In genomic region chr14:30874999-30875787, GRCh38 we compare ENCODE assay signal across 8 cellular contexts. TPM values are rescaled to one million over a fixed set of nuclear protein-coding genes. Genes with fewer than 3 reads are reported as not detected.
A peak's percentile ranks its signal among the peaks of the same experiment; 100 is the strongest.
DNase-seq lines count a peak whose midpoint lies in the region; ATAC-seq, FAIRE-seq and TF ChIP-seq lines count a peak whose summit lies in the region.

No MANE protein-coding gene starts in this region.

- H3K27me3 ChIP-seq in KMS-11 (ENCODE audit: insufficient read depth, low read depth) (no peaks in the 10 kb centered on the region), astrocyte (ENCODE audit: insufficient read depth, low read length) (peaks cover 33% of the 10 kb centered on the region), keratinocyte (ENCODE audit: control insufficient read depth, extremely low read depth, insufficient read depth, low read length) (peaks cover 38% of the 10 kb centered on the region)

- peaks cover 41% of the 10 kb centered on the region for H3K27me3 Mint-ChIP-seq in astrocyte (ENCODE audit: low read depth, unreplicated experiment)

- H4K20me1 ChIP-seq in KMS-11 (ENCODE audit: insufficient read depth) (no peaks in the 10 kb centered on the region), astrocyte (ENCODE audit: insufficient read depth, low read length) (no peaks in the 10 kb centered on the region), keratinocyte (ENCODE audit: control insufficient read depth, extremely low read depth, insufficient read depth, low read length) (no peaks in the 10 kb centered on the region)

- H2AFZ ChIP-seq in KMS-11 (ENCODE audit: low read depth) (peak overlapping the region; percentile 81), astrocyte (ENCODE audit: low read depth, low read length) (peak overlapping the region; percentile 73), keratinocyte (ENCODE audit: control insufficient read depth, low read length) (no peak overlapping the region)

- H3K4me1 ChIP-seq in KMS-11 (ENCODE audit: low read depth, poor library complexity, severe bottlenecking), result no peaks in the 10 kb centered on the region
- peaks cover 19% of the 10 kb centered on the region for H3K4me1 ChIP-seq in astrocyte (ENCODE audit: insufficient read depth, low read length)
- no peaks in the 10 kb centered on the region for H3K4me1 ChIP-seq in keratinocyte (ENCODE audit: control insufficient read depth, extremely low read depth, insufficient read depth, low read length)

- H3K9me3 Mint-ChIP-seq in astrocyte (ENCODE audit: unreplicated experiment), result peaks cover 2% of the 10 kb centered on the region

- no peaks in the 10 kb centered on the region for H3K4me1 Mint-ChIP-seq in astrocyte (ENCODE audit: low read depth, unreplicated experiment)

- H3K4me3 ChIP-seq in KMS-11 (IDR thresholded peaks at IDR 0.05; ENCODE audit: insufficient read depth, low read depth, low read length) (no peak overlapping the region), astrocyte (ENCODE audit: insufficient read depth, low read depth, low read length) (peak overlapping the region; percentile 52), keratinocyte (ENCODE audit: control insufficient read depth in 2 of 3, extremely low read depth in 1 of 3, insufficient read depth in 2 of 3, low read depth in 1 of 3, low read length in 3 of 3) (peak overlapping the region in 2 of 3 experiments; percentile 16 to 65)

- H3K36me3 ChIP-seq in KMS-11 (ENCODE audit: insufficient read depth) (no peaks in the 10 kb centered on the region), astrocyte (ENCODE audit: insufficient read depth, low read length) (no peaks in the 10 kb centered on the region), keratinocyte (ENCODE audit: control insufficient read depth in 2 of 2, extremely low read depth in 1 of 2, insufficient read depth in 2 of 2, low read length in 2 of 2) (no peaks in the 10 kb centered on the region)

- H3K27ac ChIP-seq in KMS-11 (no peak overlapping the region), astrocyte (ENCODE audit: low read depth, low read length) (no peak overlapping the region), keratinocyte (ENCODE audit: control insufficient read depth, insufficient read depth, low read length) (no peak overlapping the region)

- H3K4me3 Mint-ChIP-seq in astrocyte (ENCODE audit: unreplicated experiment), result peak overlapping the region; percentile 57

- ATAC-seq in GM21825 (IDR thresholded peaks at IDR 0.05; ENCODE audit: unreplicated experiment) (peak; percentile 26), GM18519 (IDR thresholded peaks at IDR 0.05; ENCODE audit: low FRiP score, unreplicated experiment) (no peak)
- ATAC-seq in stimulated activated naive CD8-positive, alpha-beta T cell treated with anti-CD3 and anti-CD28 coated beads, Interleukin-15, Interleukin-2, amounts not matched to agents 100 U/mL and 50 U/mL, for 24 hours, result peak; percentile 33

- in situ Hi-C loops in GM13977 (cut with MboI; ENCODE audit: low pct_unique_long_range_greater_than_20kb, low sequenced_read_pairs, unreplicated experiment), result no loop called here

- TF ChIP-seq CTCF in GM13977 (IDR thresholded peaks at IDR 0.05; ENCODE audit: extremely low read depth, insufficient read depth, missing control alignments) (no peak), KMS-11 (conservative IDR thresholded peaks at IDR 0.05; ENCODE audit: low read depth, low read length) (no peak), astrocyte (IDR thresholded peaks at IDR 0.05; ENCODE audit: insufficient read depth, low read depth, low read length) (no peak), keratinocyte (optimal IDR thresholded peaks at IDR 0.05 in 1 of 3, IDR thresholded peaks at IDR 0.05 in 1 of 3, conservative IDR thresholded peaks at IDR 0.05 in 1 of 3; ENCODE audit: extremely low read depth in 1 of 3, insufficient read depth in 2 of 3, low read length in 3 of 3) (no peak)

- H3K4me2 ChIP-seq in KMS-11, result peak overlapping the region; percentile 25; the same call in 1 of the 2 replicates
- peak overlapping the region; percentile 90 for H3K4me2 ChIP-seq in astrocyte (ENCODE audit: low read length)
- H3K4me2 ChIP-seq in keratinocyte (ENCODE audit: control insufficient read depth, extremely low read depth, insufficient read depth, low read depth, low read length), result peak overlapping the region; percentile 65

- H3K27ac Mint-ChIP-seq in astrocyte (ENCODE audit: unreplicated experiment), result no peak overlapping the region

- H3K9me3 ChIP-seq in astrocyte (ENCODE audit: insufficient read depth, low read depth, low read length) (no peaks in the 10 kb centered on the region), keratinocyte (ENCODE audit: control insufficient read depth, low read depth, low read length) (no peaks in the 10 kb centered on the region)

- dilution Hi-C loops in keratinocyte (cut with MboI; ENCODE audit: extremely low pct_ligation_motif_present, low sequenced_read_pairs), result no loop called here

- DNase-seq in GM13977 (ENCODE audit: low spot score), result peak; percentile 52
- DNase-seq in astrocyte (ENCODE audit: low read depth), result no peak
- DNase-seq in keratinocyte (ENCODE audit: low read depth, low spot score), result no peak
- DNase-seq in stimulated activated naive CD8-positive, alpha-beta T cell treated with anti-CD3 and anti-CD28 coated beads, Interleukin-15, Interleukin-2, amounts not matched to agents 100 U/mL and 50 U/mL, for 24 hours, result peak; percentile 26
- no peak for DNase-seq in cerebellar cortex (ENCODE audit: low spot score)

- H3K79me2 ChIP-seq in KMS-11 (ENCODE audit: insufficient read depth, low read depth) (no peaks in the 10 kb centered on the region), astrocyte (ENCODE audit: insufficient read depth, low read length) (no peaks in the 10 kb centered on the region), keratinocyte (ENCODE audit: control insufficient read depth, insufficient read depth, low read length) (no peaks in the 10 kb centered on the region)

- H3K36me3 Mint-ChIP-seq in astrocyte (ENCODE audit: low read depth, unreplicated experiment), result no peaks in the 10 kb centered on the region

- H3K9me1 ChIP-seq in keratinocyte (ENCODE audit: control insufficient read depth, extremely low read depth, insufficient read depth, low read length), result no peaks in the 10 kb centered on the region

- peak overlapping the region; percentile 71; the same call in 1 of the 2 replicates for H3K9ac ChIP-seq in KMS-11
- H3K9ac ChIP-seq in astrocyte (ENCODE audit: low read length), result no peak overlapping the region
- H3K9ac ChIP-seq in keratinocyte (ENCODE audit: control insufficient read depth, extremely low read depth, insufficient read depth, low read length), result no peak overlapping the region

- no peak for FAIRE-seq in astrocyte (lab: Jason Lieb, UNC)
- FAIRE-seq in keratinocyte (lab: Jason Lieb, UNC), result no peak

RNA-seq across cellular contexts. Expression of gene COCH, which starts 0.8 kb away (rescaled TPM):
- 0.79 and 0.87 TPM in 2 replicates for total RNA-seq in astrocyte
- 0.03 TPM in 1 of 3 replicates, not detected in the others for polyA plus RNA-seq in keratinocyte
- not detected for polyA plus RNA-seq in keratinocyte (2011; ENCODE audit: low read depth)
- not detected in 2 replicates for polyA plus RNA-seq in keratinocyte (2011; cell fraction: cytosol; rRNA removed)
- polyA plus RNA-seq in keratinocyte (2011; cell fraction: nucleus; rRNA removed), result not detected in 2 replicates
- not detected in 2 replicates for polyA plus RNA-seq in keratinocyte (2012; ENCODE audit: low replicate concordance)
- 0.19 TPM in 1 of 3 replicates, not detected in the others for polyA minus RNA-seq in keratinocyte
- polyA minus RNA-seq in keratinocyte (2011; cell fraction: cytosol; rRNA and poly(A)+ RNA removed), result not detected
- not detected in 2 replicates for polyA minus RNA-seq in keratinocyte (2011; cell fraction: nucleus; rRNA and poly(A)+ RNA removed)

Comparison
In these comparisons a context has a peak if more than half of its experiments do, and no peak if none do; other contexts are left out.
1. DNase-seq: peak in GM13977 (single experiment) and stimulated activated naive CD8-positive, alpha-beta T cell treated with anti-CD3 and anti-CD28 coated beads, Interleukin-15, Interleukin-2, amounts not matched to agents 100 U/mL and 50 U/mL, for 24 hours (single experiment); none in astrocyte (single experiment), keratinocyte (single experiment) and cerebellar cortex (single experiment).
2. H3K4me2 ChIP-seq: peak in every context shown above with its lines; median percentile 90 in astrocyte; 65 in keratinocyte; 25 in KMS-11.